Comparison of ENCODE assay signal across 22 cellular contexts in genomic region chr17:4134756-4135155, GRCh38. TPM values are rescaled to one million over a fixed set of nuclear protein-coding genes. Genes with fewer than 3 reads are reported as not detected.
DNase-seq lines count a peak whose midpoint lies in the region; ATAC-seq and TF ChIP-seq lines count a peak whose summit lies in the region.
"Had no signal": no experiment of that assay in that cellular context is flagged by ENCODE, and none has a peak within 500 bp of the region (broad histone marks: within the 10 kb centered on the region; RNA-seq: fewer than 3 reads in every experiment).

No MANE protein-coding gene starts in this region.

- peaks cover 54 to 80% (median 68%) of the 10 kb centered on the region in 4 donors for H3K4me1 Mint-ChIP-seq in CD4-positive, alpha-beta memory T cell
- peaks cover 27% of the 10 kb centered on the region for H3K4me1 Mint-ChIP-seq in nephron

- POLR2A ChIA-PET in CD4-positive, alpha-beta memory T cell (lab: Charles Lee; ENCODE audit: partially characterized antibody) = interaction anchor here (2.8 kb wide), 1 partner anchor 8 kb away, joined by 18 read pairs; the partner anchor contains the start of genes CYB5D2 and ZZEF1

- no peaks in the 10 kb centered on the region for H3K27me3 Mint-ChIP-seq in CD4-positive, alpha-beta memory T cell
- H3K27me3 Mint-ChIP-seq in nephron (ENCODE audit: low read depth) = no peaks in the 10 kb centered on the region
- H3K27me3 Mint-ChIP-seq: central memory CD8-positive, alpha-beta T cell had no signal

- TF ChIP-seq CTCF in nephron (IDR thresholded peaks at IDR 0.05; ENCODE audit: unreplicated experiment in 3 of 3) (no peak), smooth muscle cell (IDR thresholded peaks at IDR 0.05; ENCODE audit: borderline replicate concordance, insufficient read depth, poor library complexity, severe bottlenecking) (no peak), GM10266 (IDR thresholded peaks at IDR 0.05; ENCODE audit: control insufficient read depth, insufficient read depth, low read depth, missing control alignments) (no peak)

- CTCF ChIA-PET in CD4-positive, alpha-beta memory T cell (lab: Charles Lee; ENCODE audit: partially characterized antibody) = no interaction called here

- 100% methylated on average over 4 of the region's 4 CpGs for WGBS in smooth muscle cell (ENCODE audit: low lambda C conversion rate)

- no peak for ATAC-seq in HG02623 (IDR thresholded peaks at IDR 0.05; ENCODE audit: unreplicated experiment)
- ATAC-seq: activated T-cell treated with anti-CD3 and anti-CD28 coated beads, Interleukin-2, amount 50 U/mL, for 72 hours; lower lobe of right lung had no signal

- peaks cover 6% of the 10 kb centered on the region for H3K36me3 ChIP-seq in CD4-positive, alpha-beta memory T cell (ENCODE audit: insufficient read depth, low read length)
- peaks cover 0 to 9% of the 10 kb centered on the region in 2 donors for H3K36me3 ChIP-seq in duodenal mucosa (ENCODE audit: control insufficient read depth in 1 of 2, insufficient read depth in 2 of 2, low read length in 2 of 2)
- H3K36me3 ChIP-seq in smooth muscle cell (ENCODE audit: low read depth) = no peaks in the 10 kb centered on the region

- H4K20me1 ChIP-seq in smooth muscle cell (ENCODE audit: low read depth) = peaks cover 94% of the 10 kb centered on the region

- DNase-seq in CD4-positive, alpha-beta memory T cell = no peak
- DNase-seq in DMS79 treated with DMSO at 0.1 percent for 48 hours (lab: John Stamatoyannopoulos, UW) = peak; percentile 75
- no peak for DNase-seq in NCI-H510A (lab: John Stamatoyannopoulos, UW)
- no peak for DNase-seq in smooth muscle cell (lab: John Stamatoyannopoulos, UW; ENCODE audit: unreplicated experiment)
- no peak for DNase-seq in GM10266 (ENCODE audit: extremely low spot score)
- DNase-seq: activated naive CD4-positive, alpha-beta T cell treated with anti-CD3 and anti-CD28 coated beads for 36 hours; activated T-cell treated with anti-CD3 and anti-CD28 coated beads, Interleukin-2, amount 50 U/mL, for 72 hours; DMS53; KBM-7; lower lobe of right lung; MM.1S; NCI-H1417 treated with DMSO at 0.1 percent for 48 hours; NCI-H2107; NK-92 treated with Interleukin-12 subunit alpha and Interleukin-12 subunit beta, amount 100 ng/mL, for 24 hours; PC-9; SIG-M5; upper lobe of left lung had no signal

- H3K9me3 ChIP-seq in CD4-positive, alpha-beta memory T cell (ENCODE audit: control insufficient read depth in 1 of 2, low read length in 2 of 2) = no peaks in the 10 kb centered on the region
- H3K9me3 ChIP-seq in duodenal mucosa (ENCODE audit: control insufficient read depth in 1 of 2, low read length in 2 of 2) = no peaks in the 10 kb centered on the region
- no peaks in the 10 kb centered on the region for H3K9me3 ChIP-seq in smooth muscle cell (replicated peaks; ENCODE audit: low read depth)
- H3K9me3 ChIP-seq: ascending aorta, lower lobe of right lung, upper lobe of left lung had no signal

- H3K79me2 ChIP-seq in smooth muscle cell (ENCODE audit: low read depth) = peaks cover 80% of the 10 kb centered on the region

- peak overlapping the region in 1 of 8 donors; percentile 55 for H3K4me3 Mint-ChIP-seq in CD4-positive, alpha-beta memory T cell
- peak overlapping the region in 2 of 3 experiments; percentile 8 to 23 for H3K4me3 Mint-ChIP-seq in nephron
- H3K4me3 Mint-ChIP-seq: activated naive CD4-positive, alpha-beta T cell treated with anti-CD3 and anti-CD28 coated beads for 36 hours; activated T-cell treated with anti-CD3 and anti-CD28 coated beads, Interleukin-2, amount 50 U/mL, for 72 hours; central memory CD8-positive, alpha-beta T cell had no signal

- H3K27me3 ChIP-seq in CD4-positive, alpha-beta memory T cell (ENCODE audit: insufficient read depth, low read length) = no peaks in the 10 kb centered on the region
- H3K27me3 ChIP-seq in duodenal mucosa (ENCODE audit: control insufficient read depth in 1 of 2, insufficient read depth in 2 of 2, low read length in 2 of 2) (no peaks in the 10 kb centered on the region), smooth muscle cell (ENCODE audit: low read depth) (no peaks in the 10 kb centered on the region)
- H3K27me3 ChIP-seq: ascending aorta, upper lobe of left lung had no signal

- no peak overlapping the region for H3K27ac ChIP-seq in CD4-positive, alpha-beta memory T cell (ENCODE audit: low read depth, low read length)
- H3K27ac ChIP-seq in duodenal mucosa (ENCODE audit: low read depth, low read length) = no peak overlapping the region
- H3K27ac ChIP-seq in smooth muscle cell (ENCODE audit: low read depth) = no peak overlapping the region
- H3K27ac ChIP-seq: ascending aorta, lower lobe of right lung, PC-9, upper lobe of left lung had no signal

- H3K9me3 Mint-ChIP-seq in CD4-positive, alpha-beta memory T cell = peaks cover 0 to under 1% (median 0%) of the 10 kb centered on the region in 8 donors
- no peaks in the 10 kb centered on the region for H3K9me3 Mint-ChIP-seq in nephron
- H3K9me3 Mint-ChIP-seq: activated naive CD4-positive, alpha-beta T cell treated with anti-CD3 and anti-CD28 coated beads for 36 hours; central memory CD8-positive, alpha-beta T cell had no signal

- no peak overlapping the region for H3K4me2 ChIP-seq in smooth muscle cell
- H3K4me2 ChIP-seq: PC-9 had no signal

- intact Hi-C loops in CD4-positive, alpha-beta memory T cell (cut with micrococcal nuclease) = no loop called here

- peak overlapping the region in 4 of 7 donors; percentile 12 to 76 (median 60) for H3K27ac Mint-ChIP-seq in CD4-positive, alpha-beta memory T cell
- peak overlapping the region; percentile 62 to 88 (median 79) for H3K27ac Mint-ChIP-seq in nephron
- H3K27ac Mint-ChIP-seq: activated naive CD4-positive, alpha-beta T cell treated with anti-CD3 and anti-CD28 coated beads for 36 hours had no signal

- no peaks in the 10 kb centered on the region for H3F3A ChIP-seq in smooth muscle cell (ENCODE audit: low read depth)

- H3K36me3 Mint-ChIP-seq in CD4-positive, alpha-beta memory T cell = peaks cover 13 to 44% of the 10 kb centered on the region in 2 donors
- peaks cover 19% of the 10 kb centered on the region for H3K36me3 Mint-ChIP-seq in nephron (ENCODE audit: low read depth)

- no peak overlapping the region for H3K4me3 ChIP-seq in CD4-positive, alpha-beta memory T cell (ENCODE audit: low read length in 2 of 2)
- peak overlapping the region; percentile 12 to 18 for H3K4me3 ChIP-seq in duodenal mucosa (ENCODE audit: low read depth in 1 of 2, low read length in 2 of 2)
- H3K4me3 ChIP-seq in smooth muscle cell = no peak overlapping the region
- H3K4me3 ChIP-seq: ascending aorta, lower lobe of right lung, PC-9, upper lobe of left lung had no signal

- H2AFZ ChIP-seq in smooth muscle cell (ENCODE audit: low read depth) = no peak overlapping the region
- H2AFZ ChIP-seq: PC-9 had no signal

- peaks cover 40% of the 10 kb centered on the region for H3K4me1 ChIP-seq in CD4-positive, alpha-beta memory T cell (ENCODE audit: insufficient read depth, low read length)
- H3K4me1 ChIP-seq in duodenal mucosa (ENCODE audit: control insufficient read depth in 1 of 2, insufficient read depth in 2 of 2, low read length in 2 of 2) = peaks cover 58% of the 10 kb centered on the region in 2 donors
- H3K4me1 ChIP-seq in smooth muscle cell (ENCODE audit: low read depth) = no peaks in the 10 kb centered on the region

- H3K9ac ChIP-seq in duodenal mucosa (ENCODE audit: low read depth in 1 of 2, low read length in 2 of 2) = no peak overlapping the region
- H3K9ac ChIP-seq in smooth muscle cell (ENCODE audit: low read depth) = no peak overlapping the region

RNA-seq across cellular contexts. Expression of gene ZZEF1, which starts 8.1 kb away (rescaled TPM):
- 100 to 1,000 TPM; 109 to 116 TPM for total RNA-seq in CD4-positive, alpha-beta memory T cell
- polyA plus RNA-seq in CD4-positive, alpha-beta memory T cell = 1 to 10 TPM; 1.1 to 9.2 TPM
- 15.0 and 20.0 TPM in 2 replicates for total RNA-seq in smooth muscle cell
- 3.8 and 5.7 TPM in 2 replicates for polyA plus RNA-seq in smooth muscle cell

RNA-seq across cellular contexts. Expression of gene CYB5D2, which starts 8.2 kb away (rescaled TPM):
- 10 to 100 TPM in 1 of 2 experiments, 1 to 10 TPM in 1; 9.0 to 10.5 TPM for total RNA-seq in CD4-positive, alpha-beta memory T cell
- 10 to 100 TPM; 13.1 to 19.9 TPM for polyA plus RNA-seq in CD4-positive, alpha-beta memory T cell
- 12.2 and 13.3 TPM in 2 replicates for total RNA-seq in smooth muscle cell
- 15.2 and 16.7 TPM in 2 replicates for polyA plus RNA-seq in smooth muscle cell

Comparison
In these comparisons a context has a peak if more than half of its experiments do, and no peak if none do; other contexts are left out.
1. H3K4me3 ChIP-seq: peak in duodenal mucosa (2 of 2); none in CD4-positive, alpha-beta memory T cell (0 of 2) and smooth muscle cell (single experiment).